ENCODE assay signal across 1 cellular context in genomic region chr15:52139599-52140462, GRCh38.
TF ChIP-seq lines count a peak whose summit lies in the region.

No MANE protein-coding gene starts in this region.

TF ChIP-seq in HepG2, 621 proteins besides CTCF, POLR2A, EP300 and RAD21 (continued from another document and continues in another):
- no peak for TF ChIP-seq TFE3 (CRISPR knock-in tag; IDR thresholded peaks at IDR 0.05)
- TF ChIP-seq BRCA1 (CRISPR knock-in tag; IDR thresholded peaks at IDR 0.05), result no peak
- TF ChIP-seq BORCS8-MEF2B (CRISPR knock-in tag; IDR thresholded peaks at IDR 0.05), result no peak
- no peak for TF ChIP-seq TRIM24 (CRISPR knock-in tag; IDR thresholded peaks at IDR 0.05)
- TF ChIP-seq GATAD1 (CRISPR knock-in tag; IDR thresholded peaks at IDR 0.05), result no peak
- 0 out of 2 replicates have a peak, but pooled peaks have one; percentile 29 for TF ChIP-seq MIXL1 (CRISPR knock-in tag; IDR thresholded peaks at IDR 0.05)
- TF ChIP-seq ZHX2 (IDR thresholded peaks at IDR 0.05; ENCODE audit: low read depth), result no peak
- TF ChIP-seq ZHX2 (CRISPR knock-in tag; IDR thresholded peaks at IDR 0.05; ENCODE audit: borderline replicate concordance), result no peak
- no peak for TF ChIP-seq JUNB (CRISPR knock-in tag; IDR thresholded peaks at IDR 0.05; ENCODE audit: borderline replicate concordance)
- TF ChIP-seq ZBTB43 (CRISPR knock-in tag; conservative IDR thresholded peaks at IDR 0.05), result 0 out of 2 replicates have a peak, but pooled peaks have one; percentile 27
- no peak for TF ChIP-seq CHD4 (IDR thresholded peaks at IDR 0.05; ENCODE audit: borderline replicate concordance, low read length)
- no peak for TF ChIP-seq NR2F1 (CRISPR knock-in tag; IDR thresholded peaks at IDR 0.05)
- no peak for TF ChIP-seq JDP2 (CRISPR knock-in tag; IDR thresholded peaks at IDR 0.05; ENCODE audit: borderline replicate concordance)
- no peak for TF ChIP-seq NFYC (CRISPR knock-in tag; IDR thresholded peaks at IDR 0.05)
- TF ChIP-seq YEATS4 (CRISPR knock-in tag; IDR thresholded peaks at IDR 0.05; ENCODE audit: borderline replicate concordance), result no peak
- TF ChIP-seq FOSL1 (CRISPR knock-in tag; IDR thresholded peaks at IDR 0.05; ENCODE audit: borderline replicate concordance), result no peak
- no peak for TF ChIP-seq ZNF383 (CRISPR knock-in tag; IDR thresholded peaks at IDR 0.05; ENCODE audit: borderline replicate concordance)
- TF ChIP-seq TOPORS (CRISPR knock-in tag; IDR thresholded peaks at IDR 0.05), result no peak
- TF ChIP-seq HIC2 (CRISPR knock-in tag; IDR thresholded peaks at IDR 0.05; ENCODE audit: low read depth), result no peak
- TF ChIP-seq SETDB1 (CRISPR knock-in tag; IDR thresholded peaks at IDR 0.05; ENCODE audit: borderline replicate concordance), result no peak
- TF ChIP-seq GTF3A (CRISPR knock-in tag; conservative IDR thresholded peaks at IDR 0.05), result no peak
- TF ChIP-seq SOX5 (CRISPR knock-in tag; IDR thresholded peaks at IDR 0.05; ENCODE audit: borderline replicate concordance), result peak; percentile 50; the same call in 1 of the 2 replicates
- no peak for TF ChIP-seq RBM22 (optimal IDR thresholded peaks at IDR 0.05; ENCODE audit: low read length)
- TF ChIP-seq ZNF577 (CRISPR knock-in tag; IDR thresholded peaks at IDR 0.05; ENCODE audit: borderline replicate concordance, low read depth), result no peak
- TF ChIP-seq AHR (CRISPR knock-in tag; IDR thresholded peaks at IDR 0.05), result no peak
- no peak; the same call in 1 of the 2 replicates for TF ChIP-seq ZNF747 (CRISPR knock-in tag; IDR thresholded peaks at IDR 0.05; ENCODE audit: borderline replicate concordance)
- TF ChIP-seq MAZ (IDR thresholded peaks at IDR 0.05; ENCODE audit: borderline replicate concordance, low read depth, low read length), result no peak
- no peak for TF ChIP-seq MAZ (CRISPR knock-in tag; IDR thresholded peaks at IDR 0.05; ENCODE audit: low read depth)
- no peak for TF ChIP-seq ZNF775 (CRISPR knock-in tag; IDR thresholded peaks at IDR 0.05; ENCODE audit: borderline replicate concordance)
- TF ChIP-seq ZFYVE20 (CRISPR knock-in tag; IDR thresholded peaks at IDR 0.05; ENCODE audit: borderline replicate concordance, low read depth), result no peak
- 0 out of 2 replicates have a peak, but pooled peaks have one; percentile 30 for TF ChIP-seq ARNTL (CRISPR knock-in tag; IDR thresholded peaks at IDR 0.05)
- 0 out of 2 replicates have a peak, but pooled peaks have one; percentile 4 for TF ChIP-seq HES4 (CRISPR knock-in tag; IDR thresholded peaks at IDR 0.05; ENCODE audit: borderline replicate concordance)
- TF ChIP-seq CREBL2 (CRISPR knock-in tag; IDR thresholded peaks at IDR 0.05; ENCODE audit: borderline replicate concordance), result no peak
- TF ChIP-seq, protein P1, sequence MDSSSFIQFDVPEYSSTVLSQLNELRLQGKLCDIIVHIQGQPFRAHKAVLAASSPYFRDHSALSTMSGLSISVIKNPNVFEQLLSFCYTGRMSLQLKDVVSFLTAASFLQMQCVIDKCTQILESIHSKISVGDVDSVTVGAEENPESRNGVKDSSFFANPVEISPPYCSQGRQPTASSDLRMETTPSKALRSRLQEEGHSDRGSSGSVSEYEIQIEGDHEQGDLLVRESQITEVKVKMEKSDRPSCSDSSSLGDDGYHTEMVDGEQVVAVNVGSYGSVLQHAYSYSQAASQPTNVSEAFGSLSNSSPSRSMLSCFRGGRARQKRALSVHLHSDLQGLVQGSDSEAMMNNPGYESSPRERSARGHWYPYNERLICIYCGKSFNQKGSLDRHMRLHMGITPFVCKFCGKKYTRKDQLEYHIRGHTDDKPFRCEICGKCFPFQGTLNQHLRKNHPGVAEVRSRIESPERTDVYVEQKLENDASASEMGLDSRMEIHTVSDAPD (CRISPR knock-in tag; IDR thresholded peaks at IDR 0.05), result no peak
- TF ChIP-seq ZNF572 (CRISPR knock-in tag; IDR thresholded peaks at IDR 0.05), result no peak
- TF ChIP-seq ELF3 (CRISPR knock-in tag; IDR thresholded peaks at IDR 0.05), result 0 out of 2 replicates have a peak, but pooled peaks have one; percentile 31
- TF ChIP-seq ONECUT2 (CRISPR knock-in tag; IDR thresholded peaks at IDR 0.05), result no peak
- peak; percentile 25; the same call in 1 of the 2 replicates for TF ChIP-seq ZBTB38 (CRISPR knock-in tag; IDR thresholded peaks at IDR 0.05)
- no peak for TF ChIP-seq CENPT (CRISPR knock-in tag; IDR thresholded peaks at IDR 0.05; ENCODE audit: low read depth)
- TF ChIP-seq ZNF777 (CRISPR knock-in tag; IDR thresholded peaks at IDR 0.05), result no peak
- TF ChIP-seq ZNF883 (CRISPR knock-in tag; IDR thresholded peaks at IDR 0.05; ENCODE audit: not compliant biosample characterization), result no peak
- TF ChIP-seq, protein P2, sequence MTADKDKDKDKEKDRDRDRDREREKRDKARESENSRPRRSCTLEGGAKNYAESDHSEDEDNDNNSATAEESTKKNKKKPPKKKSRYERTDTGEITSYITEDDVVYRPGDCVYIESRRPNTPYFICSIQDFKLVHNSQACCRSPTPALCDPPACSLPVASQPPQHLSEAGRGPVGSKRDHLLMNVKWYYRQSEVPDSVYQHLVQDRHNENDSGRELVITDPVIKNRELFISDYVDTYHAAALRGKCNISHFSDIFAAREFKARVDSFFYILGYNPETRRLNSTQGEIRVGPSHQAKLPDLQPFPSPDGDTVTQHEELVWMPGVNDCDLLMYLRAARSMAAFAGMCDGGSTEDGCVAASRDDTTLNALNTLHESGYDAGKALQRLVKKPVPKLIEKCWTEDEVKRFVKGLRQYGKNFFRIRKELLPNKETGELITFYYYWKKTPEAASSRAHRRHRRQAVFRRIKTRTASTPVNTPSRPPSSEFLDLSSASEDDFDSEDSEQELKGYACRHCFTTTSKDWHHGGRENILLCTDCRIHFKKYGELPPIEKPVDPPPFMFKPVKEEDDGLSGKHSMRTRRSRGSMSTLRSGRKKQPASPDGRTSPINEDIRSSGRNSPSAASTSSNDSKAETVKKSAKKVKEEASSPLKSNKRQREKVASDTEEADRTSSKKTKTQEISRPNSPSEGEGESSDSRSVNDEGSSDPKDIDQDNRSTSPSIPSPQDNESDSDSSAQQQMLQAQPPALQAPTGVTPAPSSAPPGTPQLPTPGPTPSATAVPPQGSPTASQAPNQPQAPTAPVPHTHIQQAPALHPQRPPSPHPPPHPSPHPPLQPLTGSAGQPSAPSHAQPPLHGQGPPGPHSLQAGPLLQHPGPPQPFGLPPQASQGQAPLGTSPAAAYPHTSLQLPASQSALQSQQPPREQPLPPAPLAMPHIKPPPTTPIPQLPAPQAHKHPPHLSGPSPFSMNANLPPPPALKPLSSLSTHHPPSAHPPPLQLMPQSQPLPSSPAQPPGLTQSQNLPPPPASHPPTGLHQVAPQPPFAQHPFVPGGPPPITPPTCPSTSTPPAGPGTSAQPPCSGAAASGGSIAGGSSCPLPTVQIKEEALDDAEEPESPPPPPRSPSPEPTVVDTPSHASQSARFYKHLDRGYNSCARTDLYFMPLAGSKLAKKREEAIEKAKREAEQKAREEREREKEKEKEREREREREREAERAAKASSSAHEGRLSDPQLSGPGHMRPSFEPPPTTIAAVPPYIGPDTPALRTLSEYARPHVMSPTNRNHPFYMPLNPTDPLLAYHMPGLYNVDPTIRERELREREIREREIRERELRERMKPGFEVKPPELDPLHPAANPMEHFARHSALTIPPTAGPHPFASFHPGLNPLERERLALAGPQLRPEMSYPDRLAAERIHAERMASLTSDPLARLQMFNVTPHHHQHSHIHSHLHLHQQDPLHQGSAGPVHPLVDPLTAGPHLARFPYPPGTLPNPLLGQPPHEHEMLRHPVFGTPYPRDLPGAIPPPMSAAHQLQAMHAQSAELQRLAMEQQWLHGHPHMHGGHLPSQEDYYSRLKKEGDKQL (CRISPR knock-in tag; IDR thresholded peaks at IDR 0.05; ENCODE audit: low read depth), result no peak
- TF ChIP-seq ZIK1 (CRISPR knock-in tag; IDR thresholded peaks at IDR 0.05; ENCODE audit: borderline replicate concordance, low read depth), result no peak
- TF ChIP-seq GABPB1 (CRISPR knock-in tag; IDR thresholded peaks at IDR 0.05), result no peak
- TF ChIP-seq, protein P3, sequence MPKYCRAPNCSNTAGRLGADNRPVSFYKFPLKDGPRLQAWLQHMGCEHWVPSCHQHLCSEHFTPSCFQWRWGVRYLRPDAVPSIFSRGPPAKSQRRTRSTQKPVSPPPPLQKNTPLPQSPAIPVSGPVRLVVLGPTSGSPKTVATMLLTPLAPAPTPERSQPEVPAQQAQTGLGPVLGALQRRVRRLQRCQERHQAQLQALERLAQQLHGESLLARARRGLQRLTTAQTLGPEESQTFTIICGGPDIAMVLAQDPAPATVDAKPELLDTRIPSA (CRISPR knock-in tag; IDR thresholded peaks at IDR 0.05; ENCODE audit: borderline replicate concordance), result no peak
- TF ChIP-seq ZNF761 (CRISPR knock-in tag; conservative IDR thresholded peaks at IDR 0.05), result no peak
- TF ChIP-seq MZF1 (CRISPR knock-in tag; IDR thresholded peaks at IDR 0.05; ENCODE audit: borderline replicate concordance), result 0 out of 2 replicates have a peak, but pooled peaks have one; percentile 46
- TF ChIP-seq KAT2B (IDR thresholded peaks at IDR 0.05; ENCODE audit: borderline replicate concordance, low read depth, low read length), result no peak
- TF ChIP-seq, protein P4, sequence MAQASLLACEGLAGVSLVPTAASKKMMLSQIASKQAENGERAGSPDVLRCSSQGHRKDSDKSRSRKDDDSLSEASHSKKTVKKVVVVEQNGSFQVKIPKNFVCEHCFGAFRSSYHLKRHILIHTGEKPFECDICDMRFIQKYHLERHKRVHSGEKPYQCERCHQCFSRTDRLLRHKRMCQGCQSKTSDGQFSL (CRISPR knock-in tag; IDR thresholded peaks at IDR 0.05), result no peak
